ENCODE assay signal across 1 cellular context in the genomic region with DNA sequence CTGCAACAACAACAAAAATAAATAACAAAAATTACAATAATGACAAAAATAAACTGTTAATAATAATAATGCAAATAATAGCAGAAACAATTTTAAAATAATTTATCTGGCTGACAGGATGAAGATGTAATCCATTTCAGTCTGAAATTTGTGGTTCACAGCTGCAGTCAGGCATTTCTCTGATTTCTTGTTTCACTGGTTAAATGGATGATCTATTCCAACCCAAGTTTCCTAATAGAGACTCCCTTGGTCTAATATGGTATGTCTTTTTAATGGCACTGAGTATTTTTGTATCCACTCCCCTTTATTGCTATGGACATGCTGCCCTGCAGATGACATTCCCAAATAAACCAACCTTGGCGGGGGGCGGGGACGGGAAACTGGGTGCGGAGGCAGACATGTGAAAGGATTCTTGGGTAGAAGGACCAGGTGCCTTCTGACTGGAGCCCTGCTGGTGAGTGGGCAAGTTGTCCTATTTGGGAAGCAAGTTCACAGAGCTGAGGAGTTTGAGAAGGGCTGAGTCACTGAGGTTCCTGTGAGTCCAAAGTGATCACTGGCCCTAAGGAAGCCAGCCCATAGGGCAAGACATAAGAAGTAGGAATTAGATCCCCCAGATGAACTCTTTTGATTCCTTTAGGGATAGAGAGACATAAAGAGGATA.
TF ChIP-seq lines count a peak whose summit lies in the region.

No MANE protein-coding gene starts in this region.

TF ChIP-seq in K562, 482 proteins besides CTCF, POLR2A, EP300 and RAD21 (continued from another document):
- TF ChIP-seq, protein P1, sequence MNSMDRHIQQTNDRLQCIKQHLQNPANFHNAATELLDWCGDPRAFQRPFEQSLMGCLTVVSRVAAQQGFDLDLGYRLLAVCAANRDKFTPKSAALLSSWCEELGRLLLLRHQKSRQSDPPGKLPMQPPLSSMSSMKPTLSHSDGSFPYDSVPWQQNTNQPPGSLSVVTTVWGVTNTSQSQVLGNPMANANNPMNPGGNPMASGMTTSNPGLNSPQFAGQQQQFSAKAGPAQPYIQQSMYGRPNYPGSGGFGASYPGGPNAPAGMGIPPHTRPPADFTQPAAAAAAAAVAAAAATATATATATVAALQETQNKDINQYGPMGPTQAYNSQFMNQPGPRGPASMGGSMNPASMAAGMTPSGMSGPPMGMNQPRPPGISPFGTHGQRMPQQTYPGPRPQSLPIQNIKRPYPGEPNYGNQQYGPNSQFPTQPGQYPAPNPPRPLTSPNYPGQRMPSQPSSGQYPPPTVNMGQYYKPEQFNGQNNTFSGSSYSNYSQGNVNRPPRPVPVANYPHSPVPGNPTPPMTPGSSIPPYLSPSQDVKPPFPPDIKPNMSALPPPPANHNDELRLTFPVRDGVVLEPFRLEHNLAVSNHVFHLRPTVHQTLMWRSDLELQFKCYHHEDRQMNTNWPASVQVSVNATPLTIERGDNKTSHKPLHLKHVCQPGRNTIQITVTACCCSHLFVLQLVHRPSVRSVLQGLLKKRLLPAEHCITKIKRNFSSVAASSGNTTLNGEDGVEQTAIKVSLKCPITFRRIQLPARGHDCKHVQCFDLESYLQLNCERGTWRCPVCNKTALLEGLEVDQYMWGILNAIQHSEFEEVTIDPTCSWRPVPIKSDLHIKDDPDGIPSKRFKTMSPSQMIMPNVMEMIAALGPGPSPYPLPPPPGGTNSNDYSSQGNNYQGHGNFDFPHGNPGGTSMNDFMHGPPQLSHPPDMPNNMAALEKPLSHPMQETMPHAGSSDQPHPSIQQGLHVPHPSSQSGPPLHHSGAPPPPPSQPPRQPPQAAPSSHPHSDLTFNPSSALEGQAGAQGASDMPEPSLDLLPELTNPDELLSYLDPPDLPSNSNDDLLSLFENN (IDR thresholded peaks at IDR 0.05; ENCODE audit: low read depth in 2 of 2, low read length in 2 of 2): no peak
- TF ChIP-seq NONO (IDR thresholded peaks at IDR 0.05; ENCODE audit: low read depth in 2 of 2, low read length in 1 of 2) (no peak), PURB (CRISPR knock-in tag; IDR thresholded peaks at IDR 0.05; ENCODE audit: low read depth) (no peak), NELFE (IDR thresholded peaks at IDR 0.05; ENCODE audit: insufficient read depth, insufficient read length) (no peak), SRF (CRISPR knock-in tag; IDR thresholded peaks at IDR 0.05) (no peak), HEY1 (CRISPR knock-in tag; IDR thresholded peaks at IDR 0.05; ENCODE audit: borderline replicate concordance) (no peak), DDX20 (tag; IDR thresholded peaks at IDR 0.05; ENCODE audit: low read depth) (no peak), SP2 (IDR thresholded peaks at IDR 0.05; ENCODE audit: extremely low read depth, low read depth, low read length, poor library complexity, severe bottlenecking) (no peak), EGR1 (conservative IDR thresholded peaks at IDR 0.05) (no peak), ZNF324 (CRISPR knock-in tag; IDR thresholded peaks at IDR 0.05) (no peak), ATF1 (CRISPR knock-in tag; IDR thresholded peaks at IDR 0.05) (no peak), ATF1 (tag; IDR thresholded peaks at IDR 0.05) (no peak)
- TF ChIP-seq, protein P2, sequence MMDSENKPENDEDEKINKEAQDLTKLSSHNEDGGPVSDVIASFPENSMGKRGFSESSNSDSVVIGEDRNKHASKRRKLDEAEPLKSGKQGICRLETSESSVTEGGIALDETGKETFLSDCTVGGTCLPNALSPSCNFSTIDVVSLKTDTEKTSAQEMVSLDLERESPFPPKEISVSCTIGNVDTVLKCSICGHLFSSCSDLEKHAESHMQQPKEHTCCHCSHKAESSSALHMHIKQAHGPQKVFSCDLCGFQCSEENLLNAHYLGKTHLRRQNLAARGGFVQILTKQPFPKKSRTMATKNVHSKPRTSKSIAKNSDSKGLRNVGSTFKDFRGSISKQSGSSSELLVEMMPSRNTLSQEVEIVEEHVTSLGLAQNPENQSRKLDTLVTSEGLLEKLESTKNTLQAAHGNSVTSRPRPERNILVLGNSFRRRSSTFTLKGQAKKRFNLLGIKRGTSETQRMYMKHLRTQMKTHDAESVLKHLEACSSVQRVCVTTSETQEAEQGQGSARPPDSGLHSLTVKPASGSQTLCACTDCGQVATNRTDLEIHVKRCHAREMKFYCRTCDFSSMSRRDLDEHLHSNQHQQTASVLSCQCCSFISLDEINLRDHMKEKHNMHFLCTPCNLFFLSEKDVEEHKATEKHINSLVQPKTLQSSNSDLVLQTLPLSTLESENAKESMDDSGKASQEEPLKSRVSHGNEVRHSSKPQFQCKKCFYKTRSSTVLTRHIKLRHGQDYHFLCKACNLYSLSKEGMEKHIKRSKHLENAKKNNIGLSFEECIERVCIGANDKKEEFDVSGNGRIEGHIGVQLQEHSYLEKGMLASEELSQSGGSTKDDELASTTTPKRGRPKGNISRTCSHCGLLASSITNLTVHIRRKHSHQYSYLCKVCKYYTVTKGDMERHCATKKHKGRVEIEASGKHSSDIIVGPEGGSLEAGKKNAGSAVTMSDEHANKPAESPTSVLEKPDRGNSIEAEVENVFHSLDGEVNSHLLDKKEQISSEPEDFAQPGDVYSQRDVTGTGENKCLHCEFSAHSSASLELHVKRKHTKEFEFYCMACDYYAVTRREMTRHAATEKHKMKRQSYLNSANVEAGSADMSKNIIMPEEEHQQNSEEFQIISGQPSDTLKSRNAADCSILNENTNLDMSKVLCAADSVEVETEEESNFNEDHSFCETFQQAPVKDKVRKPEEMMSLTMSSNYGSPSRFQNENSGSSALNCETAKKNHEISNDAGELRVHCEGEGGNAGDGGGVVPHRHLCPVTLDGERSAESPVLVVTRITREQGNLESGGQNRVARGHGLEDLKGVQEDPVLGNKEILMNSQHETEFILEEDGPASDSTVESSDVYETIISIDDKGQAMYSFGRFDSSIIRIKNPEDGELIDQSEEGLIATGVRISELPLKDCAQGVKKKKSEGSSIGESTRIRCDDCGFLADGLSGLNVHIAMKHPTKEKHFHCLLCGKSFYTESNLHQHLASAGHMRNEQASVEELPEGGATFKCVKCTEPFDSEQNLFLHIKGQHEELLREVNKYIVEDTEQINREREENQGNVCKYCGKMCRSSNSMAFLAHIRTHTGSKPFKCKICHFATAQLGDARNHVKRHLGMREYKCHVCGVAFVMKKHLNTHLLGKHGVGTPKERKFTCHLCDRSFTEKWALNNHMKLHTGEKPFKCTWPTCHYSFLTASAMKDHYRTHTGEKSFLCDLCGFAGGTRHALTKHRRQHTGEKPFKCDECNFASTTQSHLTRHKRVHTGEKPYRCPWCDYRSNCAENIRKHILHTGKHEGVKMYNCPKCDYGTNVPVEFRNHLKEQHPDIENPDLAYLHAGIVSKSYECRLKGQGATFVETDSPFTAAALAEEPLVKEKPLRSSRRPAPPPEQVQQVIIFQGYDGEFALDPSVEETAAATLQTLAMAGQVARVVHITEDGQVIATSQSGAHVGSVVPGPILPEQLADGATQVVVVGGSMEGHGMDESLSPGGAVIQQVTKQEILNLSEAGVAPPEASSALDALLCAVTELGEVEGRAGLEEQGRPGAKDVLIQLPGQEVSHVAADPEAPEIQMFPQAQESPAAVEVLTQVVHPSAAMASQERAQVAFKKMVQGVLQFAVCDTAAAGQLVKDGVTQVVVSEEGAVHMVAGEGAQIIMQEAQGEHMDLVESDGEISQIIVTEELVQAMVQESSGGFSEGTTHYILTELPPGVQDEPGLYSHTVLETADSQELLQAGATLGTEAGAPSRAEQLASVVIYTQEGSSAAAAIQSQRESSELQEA (IDR thresholded peaks at IDR 0.05; ENCODE audit: low read depth): no peak
